1 cellular context compared by ENCODE assay signal in genomic region chr1:9066945-9067807, GRCh38.
TF ChIP-seq lines count a peak whose summit lies in the region.

No MANE protein-coding gene starts in this region.

TF ChIP-seq in HepG2, 621 proteins besides CTCF, POLR2A, EP300 and RAD21 (continued from another document and continues in another):
- TF ChIP-seq ZHX2 (IDR thresholded peaks at IDR 0.05; ENCODE audit: low read depth) (no peak), ZHX2 (CRISPR knock-in tag; IDR thresholded peaks at IDR 0.05; ENCODE audit: borderline replicate concordance) (no peak), ZFX (CRISPR knock-in tag; IDR thresholded peaks at IDR 0.05; ENCODE audit: low read depth) (peak; percentile 23; the same call in 1 of the 2 replicates), SKI (IDR thresholded peaks at IDR 0.05; ENCODE audit: partially characterized antibody) (no peak), ZNF512 (CRISPR knock-in tag; IDR thresholded peaks at IDR 0.05) (no peak), TFDP2 (CRISPR knock-in tag; IDR thresholded peaks at IDR 0.05) (peak; percentile 38; the same call in 1 of the 2 replicates), RELA (CRISPR knock-in tag; IDR thresholded peaks at IDR 0.05) (no peak), ZNF737 (CRISPR knock-in tag; IDR thresholded peaks at IDR 0.05; ENCODE audit: borderline replicate concordance) (no peak), CEBPG (CRISPR knock-in tag; IDR thresholded peaks at IDR 0.05) (peak; percentile 82), ZNF513 (CRISPR knock-in tag; conservative IDR thresholded peaks at IDR 0.05) (no peak), ZNF224 (CRISPR knock-in tag; IDR thresholded peaks at IDR 0.05) (no peak), RAD51 (IDR thresholded peaks at IDR 0.05; ENCODE audit: borderline replicate concordance) (no peak), ZNF503 (CRISPR knock-in tag; IDR thresholded peaks at IDR 0.05) (no peak), MBD4 (IDR thresholded peaks at IDR 0.05; ENCODE audit: borderline replicate concordance, low read length) (no peak), ZNF18 (CRISPR knock-in tag; IDR thresholded peaks at IDR 0.05; ENCODE audit: insufficient replicate concordance) (no peak), SOX5 (CRISPR knock-in tag; IDR thresholded peaks at IDR 0.05; ENCODE audit: borderline replicate concordance) (peak; percentile 44; the same call in 1 of the 2 replicates), ZBTB33 (CRISPR knock-in tag; IDR thresholded peaks at IDR 0.05) (no peak; the same call in 1 of the 2 replicates), ZNF691 (CRISPR knock-in tag; IDR thresholded peaks at IDR 0.05; ENCODE audit: borderline replicate concordance, low read depth) (peak; percentile 16; the same call in 1 of the 2 replicates), ZSCAN12 (CRISPR knock-in tag; IDR thresholded peaks at IDR 0.05) (no peak), SOX13 (IDR thresholded peaks at IDR 0.05) (no peak), SOX13 (CRISPR knock-in tag; conservative IDR thresholded peaks at IDR 0.05 in 1 of 2, IDR thresholded peaks at IDR 0.05 in 1 of 2) (0 out of 4 replicates have a peak, but pooled peaks of 1 of the 2 experiments have one; percentile 5), DMTF1 (CRISPR knock-in tag; IDR thresholded peaks at IDR 0.05) (no peak), KDM5A (IDR thresholded peaks at IDR 0.05; ENCODE audit: borderline replicate concordance, low read length) (no peak), PAF1 (CRISPR knock-in tag; IDR thresholded peaks at IDR 0.05) (no peak), TIGD3 (CRISPR knock-in tag; IDR thresholded peaks at IDR 0.05; ENCODE audit: borderline replicate concordance) (no peak)
